Comparison of ENCODE assay signal across 9 cellular contexts in genomic region chr9:88534456-88535225, GRCh38. TPM values are rescaled to one million over a fixed set of nuclear protein-coding genes. Genes with fewer than 3 reads are reported as not detected.
DNase-seq lines count a peak whose midpoint lies in the region; ATAC-seq and TF ChIP-seq lines count a peak whose summit lies in the region.
"Had no signal": no experiment of that assay in that cellular context is flagged by ENCODE, and none has a peak within 500 bp of the region (broad histone marks: within the 10 kb centered on the region; RNA-seq: fewer than 3 reads in every experiment).

Gene NXNL2 (plus strand): TSS chr9:88535178. CDS start chr9:88535435, 257 bp downstream.

- H3K9me3 ChIP-seq in skeletal muscle tissue (ENCODE audit: control insufficient read depth in 3 of 3, low read length in 3 of 3): peaks cover 0 to 2% (median 0%) of the 10 kb centered on the region in 3 donors

- no peak within 1 kb of the TSS for H3K9ac ChIP-seq in skeletal muscle tissue (ENCODE audit: low read depth in 1 of 3, low read length in 3 of 3)

- DNase-seq in GOT3 (lab: John Stamatoyannopoulos, UW) (peak; percentile 44), SW480 (ENCODE audit: low spot score) (peak; percentile 69), T47D (ENCODE audit: low read depth in 1 of 2, low spot score in 1 of 2) (peak; percentile 49 to 96), iPS-NIHi11 (ENCODE audit: low spot score) (peak; percentile 88), GDM1 (lab: John Stamatoyannopoulos, UW) (no peak), GM10266 (ENCODE audit: extremely low spot score) (no peak)

- in situ Hi-C loops in T47D (cut with HindIII; ENCODE audit: low pct_unique_long_range_greater_than_20kb, low sequenced_read_pairs): no loop called here

- peaks cover 25 to 45% (median 41%) of the 10 kb centered on the region in 3 donors for H3K27me3 ChIP-seq in skeletal muscle tissue (ENCODE audit: control insufficient read depth in 3 of 3, insufficient read depth in 3 of 3, low read length in 3 of 3)

- peaks cover 3 to 16% (median 5%) of the 10 kb centered on the region in 3 donors for H3K4me1 ChIP-seq in skeletal muscle tissue (ENCODE audit: control insufficient read depth in 3 of 3, insufficient read depth in 3 of 3, low read length in 3 of 3)

- H3K27ac ChIP-seq in skeletal muscle tissue (ENCODE audit: low read depth, low read length): no peak within 1 kb of the TSS

- TF ChIP-seq CTCF in GM10266 (IDR thresholded peaks at IDR 0.05; ENCODE audit: control insufficient read depth, insufficient read depth, low read depth, missing control alignments): no peak

- H3K36me3 ChIP-seq in skeletal muscle tissue (ENCODE audit: control insufficient read depth in 3 of 3, insufficient read depth in 3 of 3, low read length in 3 of 3): no peaks in the 10 kb centered on the region

- peak within 1 kb of the TSS; percentile 22 to 43 (median 35) for H3K4me3 ChIP-seq in skeletal muscle tissue (ENCODE audit: low read length in 3 of 3)

- ATAC-seq in GM19463 (IDR thresholded peaks at IDR 0.05; ENCODE audit: unreplicated experiment): no peak

RNA-seq across cellular contexts. Expression of gene NXNL2, which starts in this region (rescaled TPM):
- 0.52 TPM for total RNA-seq in skeletal muscle tissue
- total RNA-seq: activated CD8-positive, alpha-beta memory T cell treated with anti-CD3 and anti-CD28 coated beads for 36 hours had no signal

Comparison
In these comparisons a context has a peak if more than half of its experiments do, and no peak if none do; other contexts are left out.
1. DNase-seq: peak in GOT3 (single experiment), SW480 (single experiment), T47D (2 of 2) and iPS-NIHi11 (single experiment); none in GDM1 (single experiment) and GM10266 (single experiment).